In the genomic region with DNA sequence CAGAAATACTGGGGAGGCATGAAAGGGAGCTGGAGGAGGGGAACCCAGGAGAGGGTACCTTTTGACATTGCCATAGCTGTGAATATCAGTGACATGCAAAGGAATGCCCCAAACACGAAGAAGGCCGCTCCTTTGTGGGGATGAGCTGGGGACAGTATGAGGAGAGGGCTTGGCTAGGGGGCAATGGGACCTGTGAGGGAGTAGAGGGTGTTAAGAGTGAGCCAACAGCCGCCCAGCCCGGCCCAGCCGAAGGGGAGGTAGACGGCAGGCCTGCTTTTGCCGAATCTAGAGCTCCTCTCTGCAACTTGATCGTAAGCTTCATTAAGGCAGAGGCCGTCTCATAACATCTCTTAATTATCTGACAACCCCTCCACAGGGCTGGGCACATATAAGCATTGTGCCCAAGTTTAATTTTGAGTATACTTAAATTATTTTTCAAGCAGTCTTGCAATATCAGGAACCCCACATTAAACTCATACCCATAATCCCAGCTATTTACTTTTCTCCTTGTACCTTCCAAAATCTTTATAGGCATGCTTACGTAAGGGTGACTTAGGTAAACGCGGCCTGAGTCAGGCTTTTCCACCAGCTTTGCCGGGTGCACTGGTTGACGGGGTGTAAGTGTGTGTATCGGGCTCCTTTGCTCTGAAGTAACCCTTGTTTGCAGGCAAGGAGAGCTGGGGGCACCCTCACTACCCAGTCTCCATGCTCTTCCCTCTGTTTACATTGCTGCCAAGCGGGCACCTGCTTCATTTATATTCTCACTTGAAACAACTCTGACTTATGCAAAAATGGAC, we compare ENCODE assay signal across 20 cellular contexts. TPM values are rescaled to one million over a fixed set of nuclear protein-coding genes. Genes with fewer than 3 reads are reported as not detected.
A peak's percentile ranks its signal among the peaks of the same experiment; 100 is the strongest.
DNase-seq lines count a peak whose midpoint lies in the region; TF ChIP-seq lines count a peak whose summit lies in the region.
"Had no signal": no experiment of that assay in that cellular context is flagged by ENCODE, and none has a peak within 500 bp of the region (broad histone marks: within the 10 kb centered on the region; RNA-seq: fewer than 3 reads in every experiment).

No MANE protein-coding gene starts in this region.

- DNase-seq in activated effector memory CD4-positive, alpha-beta T cell treated with anti-CD3 and anti-CD28 coated beads, Interleukin-2, amount 50 U/mL, for 16 hours, result peak; percentile 43
- no peak for DNase-seq in activated effector memory CD4-positive, alpha-beta T cell treated with Interleukin-2 at 50 U/mL for 16 hours
- DNase-seq in endothelial cell (ENCODE audit: low spot score), result no peak
- DNase-seq in nephron progenitor cell, result no peak
- DNase-seq in ureter (ENCODE audit: low spot score), result peak; percentile 29
- no peak for DNase-seq in NCI-H1694 treated with DMSO at 0.1 percent for 48 hours (lab: John Stamatoyannopoulos, UW)
- no peak for DNase-seq in Calu3
- no peak for DNase-seq in NCI-H1105 treated with DMSO at 0.1 percent for 48 hours (lab: John Stamatoyannopoulos, UW)
- DNase-seq: activated CD4-positive, alpha-beta T cell treated with anti-CD3 and anti-CD28 coated beads, Interleukin-2, amount 50 U/mL, for 1 hour; activated naive CD4-positive, alpha-beta T cell treated with anti-CD3 and anti-CD28 coated beads, Interleukin-2, amount 50 U/mL, for 16 hours; activated T-cell treated with anti-CD3 and anti-CD28 coated beads, Interleukin-2, amount 50 U/mL, for 1 hour; effector memory CD8-positive, alpha-beta T cell; left ventricle myocardium inferior; NCI-H1092 treated with DMSO at 0.1 percent for 48 hours; NCI-H526; retina; SHP77; stimulated activated CD4-positive, alpha-beta T cell treated with anti-CD3 and anti-CD28 coated beads, Interleukin-12 subunit alpha, Interleukin-12 subunit beta, amount 100 ng/mL, for 4 hours; T-helper 1 cell; uterus had no signal

- H3K4me1 Mint-ChIP-seq in endothelial cell (ENCODE audit: unreplicated experiment), result peaks cover 5% of the 10 kb centered on the region
- H3K4me1 Mint-ChIP-seq in nephron progenitor cell, result peaks cover 85% of the 10 kb centered on the region
- peaks cover 14% of the 10 kb centered on the region for H3K4me1 Mint-ChIP-seq in Calu3 (ENCODE audit: low read depth, unreplicated experiment)

- CTCF ChIA-PET in Calu3 (lab: Charles Lee), result interaction anchor here (0.6 to 1.8 kb wide), 4 partner anchors 20 to 334 kb away, joined by 3 to 6 read pairs (median 4); partner anchors contain the start of gene VEGFA

- H3K36me3 Mint-ChIP-seq in endothelial cell (ENCODE audit: low read depth, unreplicated experiment) (no peaks in the 10 kb centered on the region), nephron progenitor cell (ENCODE audit: low read depth) (no peaks in the 10 kb centered on the region), Calu3 (ENCODE audit: insufficient read depth, unreplicated experiment) (peaks cover 5% of the 10 kb centered on the region)

- H3K9me3 Mint-ChIP-seq in endothelial cell (ENCODE audit: unreplicated experiment) (no peaks in the 10 kb centered on the region), nephron progenitor cell (no peaks in the 10 kb centered on the region), Calu3 (ENCODE audit: low read depth, unreplicated experiment) (no peaks in the 10 kb centered on the region)
- H3K9me3 Mint-ChIP-seq: effector memory CD8-positive, alpha-beta T cell had no signal

- H3K27me3 Mint-ChIP-seq in endothelial cell (ENCODE audit: unreplicated experiment), result peaks cover 10% of the 10 kb centered on the region
- peaks cover 10% of the 10 kb centered on the region for H3K27me3 Mint-ChIP-seq in nephron progenitor cell (ENCODE audit: low read depth, poor library complexity)
- peaks cover 34% of the 10 kb centered on the region for H3K27me3 Mint-ChIP-seq in Calu3 (ENCODE audit: unreplicated experiment)

- H3K27ac Mint-ChIP-seq in endothelial cell (ENCODE audit: unreplicated experiment) (peak overlapping the region; percentile 39), nephron progenitor cell (peak overlapping the region; percentile 13), Calu3 (ENCODE audit: unreplicated experiment) (no peak overlapping the region)
- H3K27ac Mint-ChIP-seq: effector memory CD8-positive, alpha-beta T cell had no signal

- H3K4me3 Mint-ChIP-seq in endothelial cell (ENCODE audit: unreplicated experiment), result no peak overlapping the region
- H3K4me3 Mint-ChIP-seq in nephron progenitor cell, result peak overlapping the region; percentile 31
- H3K4me3 Mint-ChIP-seq in Calu3 (ENCODE audit: low read depth, unreplicated experiment), result no peak overlapping the region
- H3K4me3 Mint-ChIP-seq: effector memory CD8-positive, alpha-beta T cell had no signal

- intact Hi-C loops in Calu3 (cut with micrococcal nuclease; ENCODE audit: unreplicated experiment), result no loop called here

- BruUV-seq in Calu3 (replicated peaks; lab: Mats Ljungman, UMichigan), result no TSS peak

- no peak for TF ChIP-seq CTCF in endothelial cell (IDR thresholded peaks at IDR 0.05; ENCODE audit: unreplicated experiment)
- no peak for TF ChIP-seq CTCF in nephron progenitor cell (IDR thresholded peaks at IDR 0.05)
- no peak for TF ChIP-seq CTCF in Calu3 (IDR thresholded peaks at IDR 0.05; ENCODE audit: unreplicated experiment)

RNA-seq across cellular contexts. Expression of gene VEGFA, which starts 24.9 kb away (rescaled TPM):
- total RNA-seq in endothelial cell (ENCODE audit: unreplicated experiment), result 3.5 TPM
- total RNA-seq in ureter, result 261 TPM
- total RNA-seq in Calu3 (2022), result 345 and 407 TPM in 2 replicates

RNA-seq across cellular contexts. Expression of gene MRPS18A, which starts 57.5 kb away (rescaled TPM):
- 45.5 TPM for total RNA-seq in endothelial cell (ENCODE audit: unreplicated experiment)
- 41.8 TPM for total RNA-seq in ureter
- 88.8 and 106 TPM in 2 replicates for total RNA-seq in Calu3 (2022)

Comparison
In these comparisons a context has a peak if more than half of its experiments do, and no peak if none do; other contexts are left out.
1. DNase-seq: peak in activated effector memory CD4-positive, alpha-beta T cell treated with anti-CD3 and anti-CD28 coated beads, Interleukin-2, amount 50 U/mL, for 16 hours (single experiment) and ureter (single experiment); none in activated effector memory CD4-positive, alpha-beta T cell treated with Interleukin-2 at 50 U/mL for 16 hours (single experiment), endothelial cell (single experiment), nephron progenitor cell (single experiment), NCI-H1694 treated with DMSO at 0.1 percent for 48 hours (single experiment), Calu3 (single experiment) and NCI-H1105 treated with DMSO at 0.1 percent for 48 hours (single experiment).
2. RNA of gene VEGFA, which starts 24.9 kb away (total RNA-seq): 345 to 407 TPM in Calu3 and 261 TPM in ureter (single experiment); 3.5 TPM in endothelial cell (single experiment); every median in the first group is over 10 times any median in the second.